Comparison of ENCODE assay signal across 20 cellular contexts in genomic region chr12:39199371-39199770, GRCh38.
DNase-seq lines count a peak whose midpoint lies in the region; ATAC-seq and TF ChIP-seq lines count a peak whose summit lies in the region.
"Had no signal": no experiment of that assay in that cellular context is flagged by ENCODE, and none has a peak within 500 bp of the region (broad histone marks: within the 10 kb centered on the region; RNA-seq: fewer than 3 reads in every experiment).

No MANE protein-coding gene starts in this region.

- no peaks in the 10 kb centered on the region for H3K36me3 ChIP-seq in left lung
- H3K36me3 ChIP-seq: left ventricle myocardium inferior, pancreas, tibial artery had no signal

- TF ChIP-seq CTCF in astrocyte of the spinal cord (IDR thresholded peaks at IDR 0.05; ENCODE audit: low read depth, low read length) (no peak), type B pancreatic cell (conservative IDR thresholded peaks at IDR 0.05) (no peak), left lung (IDR thresholded peaks at IDR 0.05) (no peak)

- no peaks in the 10 kb centered on the region for H3K27me3 Mint-ChIP-seq in type B pancreatic cell
- H3K27me3 Mint-ChIP-seq: stimulated activated naive B cell treated with anti-CD40 and anti-IgM and Interleukin-4, amounts not matched to agents 10 μg/mL and 1 μg/mL and 100 μg/mL, for 72 hours had no signal

- DNase-seq in NCI-H82 (lab: John Stamatoyannopoulos, UW): peak; percentile 86
- peak; percentile 37 for DNase-seq in astrocyte of the spinal cord (ENCODE audit: low read depth, low spot score)
- DNase-seq in left colon: peak in 1 of 2 donors; percentile 11
- no peak for DNase-seq in type B pancreatic cell (ENCODE audit: extremely low spot score, unreplicated experiment)
- DNase-seq in stimulated activated naive CD8-positive, alpha-beta T cell treated with anti-CD3 and anti-CD28 coated beads, Interleukin-15, Interleukin-2, amounts not matched to agents 100 U/mL and 50 U/mL, for 24 hours: no peak
- DNase-seq in left lung: no peak
- DNase-seq: activated T-cell treated with anti-CD3 and anti-CD28 coated beads, Interleukin-2, amount 50 U/mL, for 72 hours; COR-L47; erythroblast; GOT3; Kasumi-1; left ventricle myocardium inferior; NCI-H69; pancreas; PC-3; SHP77 treated with DMSO at 0.1 percent for 48 hours; stimulated activated naive B cell treated with anti-CD40 and anti-IgM and Interleukin-4, amounts not matched to agents 10 μg/mL and 1 μg/mL and 100 μg/mL, for 72 hours; tibial artery had no signal

- no peaks in the 10 kb centered on the region for H3K4me1 ChIP-seq in left lung
- H3K4me1 ChIP-seq: left ventricle myocardium inferior, pancreas, tibial artery had no signal

- H3K9me3 ChIP-seq in left lung: peaks cover 0 to 32% of the 10 kb centered on the region in 2 donors
- H3K9me3 ChIP-seq: pancreas, tibial artery had no signal

- H3K4me1 Mint-ChIP-seq in type B pancreatic cell (ENCODE audit: unreplicated experiment): no peaks in the 10 kb centered on the region
- H3K4me1 Mint-ChIP-seq: stimulated activated naive B cell treated with anti-CD40 and anti-IgM and Interleukin-4, amounts not matched to agents 10 μg/mL and 1 μg/mL and 100 μg/mL, for 72 hours had no signal

- no peak overlapping the region for H3K4me3 ChIP-seq in astrocyte of the spinal cord (ENCODE audit: low read depth, low read length)
- H3K4me3 ChIP-seq in left lung: no peak overlapping the region
- H3K4me3 ChIP-seq: left ventricle myocardium inferior, pancreas, tibial artery had no signal

- no peaks in the 10 kb centered on the region for H3K27me3 ChIP-seq in left lung
- H3K27me3 ChIP-seq: pancreas, tibial artery had no signal

- no peaks in the 10 kb centered on the region for H3K36me3 Mint-ChIP-seq in type B pancreatic cell
- H3K36me3 Mint-ChIP-seq: stimulated activated naive B cell treated with anti-CD40 and anti-IgM and Interleukin-4, amounts not matched to agents 10 μg/mL and 1 μg/mL and 100 μg/mL, for 72 hours had no signal

- peak overlapping the region; percentile 18 for H3K4me3 Mint-ChIP-seq in type B pancreatic cell
- H3K4me3 Mint-ChIP-seq: activated naive CD8-positive, alpha-beta T cell; activated T-cell treated with anti-CD3 and anti-CD28 coated beads, Interleukin-2, amount 50 U/mL, for 72 hours; stimulated activated naive B cell treated with anti-CD40 and anti-IgM and Interleukin-4, amounts not matched to agents 10 μg/mL and 1 μg/mL and 100 μg/mL, for 72 hours had no signal

- H3K27ac ChIP-seq in left lung: no peak overlapping the region
- H3K27ac ChIP-seq: left ventricle myocardium inferior, tibial artery had no signal

- peak overlapping the region; percentile 3 for H3K27ac Mint-ChIP-seq in type B pancreatic cell
- H3K27ac Mint-ChIP-seq: activated naive CD8-positive, alpha-beta T cell; activated T-cell treated with anti-CD3 and anti-CD28 coated beads, Interleukin-2, amount 50 U/mL, for 72 hours; stimulated activated naive B cell treated with anti-CD40 and anti-IgM and Interleukin-4, amounts not matched to agents 10 μg/mL and 1 μg/mL and 100 μg/mL, for 72 hours had no signal

- H3K9me3 Mint-ChIP-seq in type B pancreatic cell: no peaks in the 10 kb centered on the region

- in situ Hi-C loops in astrocyte of the spinal cord (cut with HindIII; ENCODE audit: low sequenced_read_pairs): no loop called here

- ATAC-seq in left colon: peak; percentile 38
- ATAC-seq in stimulated activated naive CD8-positive, alpha-beta T cell treated with anti-CD3 and anti-CD28 coated beads, Interleukin-15, Interleukin-2, amounts not matched to agents 100 U/mL and 50 U/mL, for 24 hours: no peak
- no peak for ATAC-seq in left lung
- no peak for ATAC-seq in activated CD4-positive, CD25-positive, alpha-beta regulatory T cell treated with anti-CD3 and anti-CD28 coated beads, Interleukin-2, amount 50 U/mL, for 24 hours
- ATAC-seq: activated T-cell treated with anti-CD3 and anti-CD28 coated beads, Interleukin-2, amount 50 U/mL, for 72 hours; pancreas; PC-3; stimulated activated naive B cell treated with anti-CD40 and anti-IgM and Interleukin-4, amounts not matched to agents 10 μg/mL and 1 μg/mL and 100 μg/mL, for 72 hours had no signal

- intact Hi-C loops in left colon (cut with DNase I, micrococcal nuclease) (no loop called here), left lung (cut with DNase I) (no loop called here)

Comparison
In these comparisons a context has a peak if more than half of its experiments do, and no peak if none do; other contexts are left out.
1. DNase-seq: peak in NCI-H82 (single experiment) and astrocyte of the spinal cord (single experiment); none in type B pancreatic cell (single experiment), stimulated activated naive CD8-positive, alpha-beta T cell treated with anti-CD3 and anti-CD28 coated beads, Interleukin-15, Interleukin-2, amounts not matched to agents 100 U/mL and 50 U/mL, for 24 hours (single experiment) and left lung (0 of 2).